In the genomic region with DNA sequence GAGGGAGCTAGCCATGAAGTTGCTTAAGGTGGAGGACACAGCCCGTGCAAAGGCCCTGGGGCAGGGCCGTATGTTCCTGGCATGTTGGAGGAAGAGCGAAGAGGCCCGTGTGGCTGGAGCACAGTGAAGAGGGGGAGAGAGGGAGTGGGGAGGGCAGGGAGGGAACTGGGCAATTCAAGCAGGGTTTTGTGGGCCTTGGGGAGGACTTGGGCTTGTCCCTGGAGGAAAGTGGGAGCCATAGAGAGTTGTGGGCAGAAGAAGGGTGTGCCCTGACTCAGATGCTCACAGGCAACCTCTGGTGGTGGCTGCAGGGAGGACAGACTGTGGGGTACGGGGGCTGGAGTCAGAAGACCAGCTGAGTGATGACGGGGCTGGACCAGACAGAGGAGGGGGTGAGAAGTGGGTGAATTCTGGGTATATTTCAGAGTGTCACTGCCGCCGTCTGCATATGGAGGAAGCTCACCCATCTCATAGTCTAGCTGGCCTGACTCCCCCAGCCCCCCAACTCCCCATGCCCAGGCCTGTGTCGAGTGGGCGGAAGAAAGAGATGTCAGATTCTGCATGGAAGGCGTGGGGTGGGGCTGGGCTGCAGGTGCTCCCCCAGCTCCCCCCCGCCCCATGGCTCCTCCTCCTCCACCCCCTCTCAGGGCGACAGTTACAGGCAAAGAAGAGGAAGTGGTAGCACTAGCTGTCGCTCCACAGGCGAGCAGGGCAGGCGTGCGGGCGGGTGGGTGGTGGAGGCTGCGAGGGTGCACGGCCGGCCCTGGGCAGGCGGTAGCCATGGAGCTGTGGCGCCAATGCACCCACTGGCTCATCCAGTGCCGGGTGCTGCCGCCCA, we compare ENCODE assay signal across 8 cellular contexts. TPM values are rescaled to one million over a fixed set of nuclear protein-coding genes. Genes with fewer than 3 reads are reported as not detected.
DNase-seq lines count a peak whose midpoint lies in the region; ATAC-seq and TF ChIP-seq lines count a peak whose summit lies in the region.

A gene with protein sequence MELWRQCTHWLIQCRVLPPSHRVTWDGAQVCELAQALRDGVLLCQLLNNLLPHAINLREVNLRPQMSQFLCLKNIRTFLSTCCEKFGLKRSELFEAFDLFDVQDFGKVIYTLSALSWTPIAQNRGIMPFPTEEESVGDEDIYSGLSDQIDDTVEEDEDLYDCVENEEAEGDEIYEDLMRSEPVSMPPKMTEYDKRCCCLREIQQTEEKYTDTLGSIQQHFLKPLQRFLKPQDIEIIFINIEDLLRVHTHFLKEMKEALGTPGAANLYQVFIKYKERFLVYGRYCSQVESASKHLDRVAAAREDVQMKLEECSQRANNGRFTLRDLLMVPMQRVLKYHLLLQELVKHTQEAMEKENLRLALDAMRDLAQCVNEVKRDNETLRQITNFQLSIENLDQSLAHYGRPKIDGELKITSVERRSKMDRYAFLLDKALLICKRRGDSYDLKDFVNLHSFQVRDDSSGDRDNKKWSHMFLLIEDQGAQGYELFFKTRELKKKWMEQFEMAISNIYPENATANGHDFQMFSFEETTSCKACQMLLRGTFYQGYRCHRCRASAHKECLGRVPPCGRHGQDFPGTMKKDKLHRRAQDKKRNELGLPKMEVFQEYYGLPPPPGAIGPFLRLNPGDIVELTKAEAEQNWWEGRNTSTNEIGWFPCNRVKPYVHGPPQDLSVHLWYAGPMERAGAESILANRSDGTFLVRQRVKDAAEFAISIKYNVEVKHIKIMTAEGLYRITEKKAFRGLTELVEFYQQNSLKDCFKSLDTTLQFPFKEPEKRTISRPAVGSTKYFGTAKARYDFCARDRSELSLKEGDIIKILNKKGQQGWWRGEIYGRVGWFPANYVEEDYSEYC (plus strand): TSS at position 681 of the 838 bp plus-strand sequence. CDS start 100 bp downstream, at position 781.

- H3K4me3 ChIP-seq in GM12864 (ENCODE audit: low read depth, low read length) (peak within 1 kb of the TSS; percentile 73), coronary artery (peak within 1 kb of the TSS; percentile 60), thymus (ENCODE audit: low read length) (peak within 1 kb of the TSS; percentile 77)

- no peaks in the 10 kb centered on the region for H3K9me3 ChIP-seq in thymus (ENCODE audit: control insufficient read depth)

- in situ Hi-C loops in G401 (cut with HindIII; ENCODE audit: low sequenced_read_pairs): no loop called here

- no peaks in the 10 kb centered on the region for H3K27me3 ChIP-seq in thymus (ENCODE audit: control insufficient read depth, insufficient read depth)

- no peak within 1 kb of the TSS for H3K4me3 Mint-ChIP-seq in osteocyte (ENCODE audit: unreplicated experiment)

- TF ChIP-seq CTCF in GM12864 (IDR thresholded peaks at IDR 0.05; ENCODE audit: low read depth, low read length, missing control alignments) (peak; percentile 79), coronary artery (IDR thresholded peaks at IDR 0.05) (no peak), osteocyte (IDR thresholded peaks at IDR 0.05) (peak; percentile 12)

- H3K36me3 ChIP-seq in thymus (ENCODE audit: control insufficient read depth, insufficient read depth): no peaks in the 10 kb centered on the region

- ATAC-seq in HG03378 (IDR thresholded peaks at IDR 0.05; ENCODE audit: unreplicated experiment): peak; percentile 26
- peak; percentile 55 to 62 for ATAC-seq in activated CD4-positive, CD25-positive, alpha-beta regulatory T cell treated with anti-CD3 and anti-CD28 coated beads, Interleukin-2, amount 50 U/mL, for 24 hours

- 15% methylated on average over 25 of the region's 25 CpGs for WGBS in thymus

- H3K27me3 Mint-ChIP-seq in osteocyte (ENCODE audit: unreplicated experiment): peaks cover 5% of the 10 kb centered on the region

- H3K27ac ChIP-seq in coronary artery (peak within 1 kb of the TSS in 1 of 2 donors; percentile 35), thymus (ENCODE audit: low read depth) (peak within 1 kb of the TSS; percentile 93)

- peaks cover 11% of the 10 kb centered on the region for H3K4me1 ChIP-seq in thymus (ENCODE audit: control insufficient read depth, insufficient read depth, low read length)

- H3K36me3 Mint-ChIP-seq in osteocyte (ENCODE audit: unreplicated experiment): no peaks in the 10 kb centered on the region

- peak; percentile 79 for DNase-seq in GM12864 (ENCODE audit: low read depth)
- no peak for DNase-seq in coronary artery (ENCODE audit: low spot score)
- no peak for DNase-seq in osteocyte (ENCODE audit: extremely low spot score, unreplicated experiment)
- DNase-seq in G401 (ENCODE audit: low spot score): no peak
- no peak for DNase-seq in GM03348 (ENCODE audit: low spot score)

- H3K9me3 Mint-ChIP-seq in osteocyte (ENCODE audit: unreplicated experiment): no peaks in the 10 kb centered on the region

- no peak within 1 kb of the TSS for H3K27ac Mint-ChIP-seq in osteocyte (ENCODE audit: unreplicated experiment)

- peaks cover 4% of the 10 kb centered on the region for H3K4me1 Mint-ChIP-seq in osteocyte (ENCODE audit: unreplicated experiment)

RNA-seq across cellular contexts. Expression of the gene that starts here (rescaled TPM):
- not detected in 2 replicates for total RNA-seq in osteocyte
- polyA plus RNA-seq in thymus: 42.2 TPM
- not detected in 2 replicates for total RNA-seq in G401 (2014; rRNA removed; shearing (Covaris generic))
